In genomic region chr7:120783721-120784120, GRCh38 we compare ENCODE assay signal across 30 cellular contexts.
"Had no signal": no experiment of that assay in that cellular context is flagged by ENCODE, and none has a peak within 500 bp of the region (broad histone marks: within the 10 kb centered on the region; RNA-seq: fewer than 3 reads in every experiment).

No MANE protein-coding gene starts in this region.

- H3K27ac Mint-ChIP-seq: naive thymus-derived CD8-positive, alpha-beta T cell; natural killer cell treated with Interleukin-12 subunit alpha and Interleukin-12 subunit beta and Interleukin-15 and Interleukin-18, amount 100 ng/mL, for 72 hours; neural progenitor cell; progenitor cell of endocrine pancreas; stimulated activated memory B cell treated with anti-CD40 and anti-IgM and Interleukin-4, amounts not matched to agents 10 μg/mL and 1 μg/mL and 100 μg/mL, for 72 hours; stimulated activated naive CD8-positive, alpha-beta T cell treated with anti-CD3 and anti-CD28 coated beads, Interleukin-15, amount 100 ng/mL, for 72 hours had no signal

- DNase-seq: naive thymus-derived CD8-positive, alpha-beta T cell; occipital lobe; ovary; posterior cingulate gyrus; psoas muscle; right cardiac atrium; right lobe of liver; spleen; stimulated activated CD4-positive, alpha-beta T cell treated with anti-CD3 and anti-CD28 coated beads, Interleukin-12 subunit alpha, Interleukin-12 subunit beta, amount 100 ng/mL, for 4 hours; stimulated activated CD4-positive, alpha-beta T cell treated with anti-CD3 and anti-CD28 coated beads, Interleukin-1b, Interleukin-23, amount 100 ng/mL, for 48 hours; stimulated activated CD4-positive, alpha-beta T cell treated with anti-CD3 and anti-CD28 coated beads, Interleukin-4, amount 100 ng/mL, for 1 hour; stimulated activated CD4-positive, alpha-beta T cell treated with anti-CD3 and anti-CD28 coated beads, Interleukin-4, amount 100 ng/mL, for 4 hours; stimulated activated CD8-positive, alpha-beta memory T cell treated with anti-CD3 and anti-CD28 coated beads, Interleukin-4, amount 100 ng/mL, for 48 hours; stimulated activated naive CD4-positive, alpha-beta T cell; stimulated activated naive CD8-positive, alpha-beta T cell treated with anti-CD3 and anti-CD28 coated beads, Interleukin-15, amount 100 ng/mL, for 72 hours; stimulated activated naive CD8-positive, alpha-beta T cell treated with anti-CD3 and anti-CD28 coated beads, Interleukin-15, Interleukin-2, amounts not matched to agents 100 U/mL and 50 U/mL, for 24 hours; substantia nigra; testis; tibial artery; transverse colon; upper lobe of left lung had no signal

- H3K27me3 ChIP-seq: neural progenitor cell, ovary, right lobe of liver, spleen, suprapubic skin, testis, tibial artery, transverse colon, upper lobe of left lung, vagina had no signal

- H3K4me1 ChIP-seq: parathyroid adenoma, psoas muscle, right lobe of liver, spleen, suprapubic skin, testis, tibial artery, transverse colon, vagina had no signal

- H3K4me3 ChIP-seq: neural progenitor cell, ovary, psoas muscle, right lobe of liver, skin epidermis, smooth muscle cell, spleen, suprapubic skin, testis, tibial artery, transverse colon, upper lobe of left lung, vagina had no signal

- H3K9me3 Mint-ChIP-seq: naive thymus-derived CD8-positive, alpha-beta T cell; natural killer cell treated with Interleukin-12 subunit alpha and Interleukin-12 subunit beta and Interleukin-15 and Interleukin-18, amount 100 ng/mL, for 72 hours; neural progenitor cell; stimulated activated memory B cell treated with anti-CD40 and anti-IgM and Interleukin-4, amounts not matched to agents 10 μg/mL and 1 μg/mL and 100 μg/mL, for 72 hours; stimulated activated naive CD8-positive, alpha-beta T cell treated with anti-CD3 and anti-CD28 coated beads, Interleukin-15, amount 100 ng/mL, for 72 hours had no signal

- H2AFZ ChIP-seq: parathyroid adenoma had no signal

- H3K36me3 ChIP-seq: neural progenitor cell, ovary, right lobe of liver, spleen, suprapubic skin, vagina had no signal

- H3K27me3 Mint-ChIP-seq: natural killer cell treated with Interleukin-12 subunit alpha and Interleukin-12 subunit beta and Interleukin-15 and Interleukin-18, amount 100 ng/mL, for 72 hours; progenitor cell of endocrine pancreas; stimulated activated memory B cell treated with anti-CD40 and anti-IgM and Interleukin-4, amounts not matched to agents 10 μg/mL and 1 μg/mL and 100 μg/mL, for 72 hours had no signal

- H3K4me2 ChIP-seq: neural progenitor cell, smooth muscle cell had no signal

- H3K9ac ChIP-seq: neural progenitor cell, parathyroid adenoma had no signal

- ATAC-seq: naive thymus-derived CD8-positive, alpha-beta T cell; natural killer cell treated with Interleukin-12 subunit alpha and Interleukin-12 subunit beta and Interleukin-15 and Interleukin-18, amount 100 ng/mL, for 72 hours; psoas muscle; right cardiac atrium; right lobe of liver; stimulated activated memory B cell treated with anti-CD40 and anti-IgM and Interleukin-4, amounts not matched to agents 10 μg/mL and 1 μg/mL and 100 μg/mL, for 72 hours; stimulated activated naive CD8-positive, alpha-beta T cell treated with anti-CD3 and anti-CD28 coated beads, Interleukin-15, amount 100 ng/mL, for 72 hours; stimulated activated naive CD8-positive, alpha-beta T cell treated with anti-CD3 and anti-CD28 coated beads, Interleukin-15, Interleukin-2, amounts not matched to agents 100 U/mL and 50 U/mL, for 24 hours had no signal

- H3K27ac ChIP-seq: neural progenitor cell, ovary, parathyroid adenoma, psoas muscle, right lobe of liver, skin epidermis, spleen, suprapubic skin, testis, tibial artery, transverse colon, upper lobe of left lung, vagina had no signal

- H3K9me3 ChIP-seq: ovary, psoas muscle, right lobe of liver, spleen, suprapubic skin, testis, tibial artery, transverse colon, upper lobe of left lung, vagina had no signal

- H3K36me3 Mint-ChIP-seq: naive thymus-derived CD8-positive, alpha-beta T cell; natural killer cell treated with Interleukin-12 subunit alpha and Interleukin-12 subunit beta and Interleukin-15 and Interleukin-18, amount 100 ng/mL, for 72 hours; stimulated activated memory B cell treated with anti-CD40 and anti-IgM and Interleukin-4, amounts not matched to agents 10 μg/mL and 1 μg/mL and 100 μg/mL, for 72 hours had no signal

- H3K4me1 Mint-ChIP-seq: naive thymus-derived CD8-positive, alpha-beta T cell; stimulated activated memory B cell treated with anti-CD40 and anti-IgM and Interleukin-4, amounts not matched to agents 10 μg/mL and 1 μg/mL and 100 μg/mL, for 72 hours; stimulated activated naive CD8-positive, alpha-beta T cell treated with anti-CD3 and anti-CD28 coated beads, Interleukin-15, amount 100 ng/mL, for 72 hours had no signal

- H3K79me2 ChIP-seq: parathyroid adenoma had no signal

- H3K4me3 Mint-ChIP-seq: naive thymus-derived CD8-positive, alpha-beta T cell; natural killer cell treated with Interleukin-12 subunit alpha and Interleukin-12 subunit beta and Interleukin-15 and Interleukin-18, amount 100 ng/mL, for 72 hours; neural progenitor cell; stimulated activated memory B cell treated with anti-CD40 and anti-IgM and Interleukin-4, amounts not matched to agents 10 μg/mL and 1 μg/mL and 100 μg/mL, for 72 hours; stimulated activated naive CD8-positive, alpha-beta T cell treated with anti-CD3 and anti-CD28 coated beads, Interleukin-15, amount 100 ng/mL, for 72 hours had no signal
